Comparison of ENCODE assay signal across 18 cellular contexts in genomic region chr1:24764848-24765247, GRCh38. TPM values are rescaled to one million over a fixed set of nuclear protein-coding genes. Genes with fewer than 3 reads are reported as not detected.
DNase-seq lines count a peak whose midpoint lies in the region; ATAC-seq and TF ChIP-seq lines count a peak whose summit lies in the region.
"Had no signal": no experiment of that assay in that cellular context is flagged by ENCODE, and none has a peak within 500 bp of the region (broad histone marks: within the 10 kb centered on the region; RNA-seq: fewer than 3 reads in every experiment).

No MANE protein-coding gene starts in this region.

- TF ChIP-seq POLR2A in gastroesophageal sphincter (IDR thresholded peaks at IDR 0.05), result no peak

- H3K79me2 ChIP-seq in GM23248 (ENCODE audit: insufficient read depth) (peaks cover 100% of the 10 kb centered on the region), smooth muscle cell (ENCODE audit: low read depth) (peaks cover 100% of the 10 kb centered on the region)

- ATAC-seq in gastroesophageal sphincter (no peak), GM21447 (IDR thresholded peaks at IDR 0.05; ENCODE audit: unreplicated experiment) (no peak), HG03469 (IDR thresholded peaks at IDR 0.05; ENCODE audit: unreplicated experiment) (no peak)
- ATAC-seq: esophagus mucosa had no signal

- in situ Hi-C loops in GM23248 (cut with MboI), result no loop called here

- TF ChIP-seq CTCF in gastroesophageal sphincter (IDR thresholded peaks at IDR 0.05), result no peak
- no peak for TF ChIP-seq CTCF in smooth muscle cell (IDR thresholded peaks at IDR 0.05; ENCODE audit: borderline replicate concordance, insufficient read depth, poor library complexity, severe bottlenecking)

- DNase-seq in GM23248, result no peak
- peak; percentile 47 for DNase-seq in NCI-H2227 treated with DMSO at 0.1 percent for 48 hours (lab: John Stamatoyannopoulos, UW)
- DNase-seq in smooth muscle cell (lab: John Stamatoyannopoulos, UW; ENCODE audit: unreplicated experiment), result no peak
- no peak for DNase-seq in HuH-7.5 (ENCODE audit: low spot score)
- DNase-seq in effector CD8-positive, alpha-beta T cell (lab: John Stamatoyannopoulos, UW), result no peak
- DNase-seq: activated CD4-positive, alpha-beta T cell treated with anti-CD3 and anti-CD28 coated beads, Interleukin-2, amount 50 U/mL, for 4 hours; activated T-cell treated with anti-CD3 and anti-CD28 coated beads for 4 hours; AML-193; COR-L47; cortex of kidney; NCI-H187; NCI-H510A; retina had no signal

- H4K20me1 ChIP-seq in GM23248 (ENCODE audit: insufficient read depth) (peaks cover 41% of the 10 kb centered on the region), smooth muscle cell (ENCODE audit: low read depth) (peaks cover 64% of the 10 kb centered on the region)

- peaks cover 20% of the 10 kb centered on the region for H3K36me3 ChIP-seq in GM23248 (ENCODE audit: low read depth)
- H3K36me3 ChIP-seq in gastroesophageal sphincter, result no peaks in the 10 kb centered on the region
- no peaks in the 10 kb centered on the region for H3K36me3 ChIP-seq in smooth muscle cell (ENCODE audit: low read depth)
- H3K36me3 ChIP-seq: neural progenitor cell had no signal

- H3K9ac ChIP-seq in GM23248 (peak overlapping the region; percentile 16), smooth muscle cell (ENCODE audit: low read depth) (no peak overlapping the region)
- H3K9ac ChIP-seq: neural progenitor cell had no signal

- H3F3A ChIP-seq in GM23248 (ENCODE audit: insufficient read depth) (peaks cover 88% of the 10 kb centered on the region), smooth muscle cell (ENCODE audit: low read depth) (peaks cover 54% of the 10 kb centered on the region)

- no peaks in the 10 kb centered on the region for H3K27me3 ChIP-seq in GM23248 (replicated peaks; ENCODE audit: insufficient read depth)
- H3K27me3 ChIP-seq in gastroesophageal sphincter, result no peaks in the 10 kb centered on the region
- H3K27me3 ChIP-seq in smooth muscle cell (ENCODE audit: low read depth), result no peaks in the 10 kb centered on the region
- H3K27me3 ChIP-seq: neural progenitor cell had no signal

- WGBS in GM23248 (ENCODE audit: low coverage in 1 of 2, low lambda C conversion rate in 2 of 2, missing lambda C conversion rate in 2 of 2), 2 experiments, result 94 to 100% methylated on average over 1 of the region's 1 CpG
- 33 to 50% methylated on average over 1 of the region's 1 CpG for WGBS in gastroesophageal sphincter (ENCODE audit: low coverage in 1 of 2), 2 donors
- 27% methylated on average over 1 of the region's 1 CpG for WGBS in smooth muscle cell (ENCODE audit: low lambda C conversion rate)

- no peak overlapping the region for H3K4me3 ChIP-seq in GM23248
- H3K4me3 ChIP-seq in gastroesophageal sphincter, result no peak overlapping the region
- no peak overlapping the region for H3K4me3 ChIP-seq in smooth muscle cell
- H3K4me3 ChIP-seq: neural progenitor cell had no signal

- H3K27ac ChIP-seq in GM23248 (peak overlapping the region; percentile 61), gastroesophageal sphincter (peak overlapping the region; percentile 11 to 63 (median 14)), smooth muscle cell (ENCODE audit: low read depth) (peak overlapping the region; percentile 87)
- H3K27ac ChIP-seq: neural progenitor cell had no signal

- H3K9me3 ChIP-seq in GM23248 (ENCODE audit: low read depth) (no peaks in the 10 kb centered on the region), gastroesophageal sphincter (no peaks in the 10 kb centered on the region), smooth muscle cell (replicated peaks; ENCODE audit: low read depth) (no peaks in the 10 kb centered on the region)

- H3K4me2 ChIP-seq in GM23248 (ENCODE audit: unreplicated experiment) (peak overlapping the region; percentile 60), smooth muscle cell (peak overlapping the region; percentile 66)
- H3K4me2 ChIP-seq: neural progenitor cell had no signal

- TF ChIP-seq EP300 in gastroesophageal sphincter (IDR thresholded peaks at IDR 0.05), result no peak

- H3K4me1 ChIP-seq in GM23248 (ENCODE audit: insufficient read depth) (peaks cover 92% of the 10 kb centered on the region), gastroesophageal sphincter (peaks cover 9 to 96% (median 10%) of the 10 kb centered on the region in 3 donors), smooth muscle cell (ENCODE audit: low read depth) (peaks cover 26% of the 10 kb centered on the region)

- H2AFZ ChIP-seq in GM23248 (no peak overlapping the region), smooth muscle cell (ENCODE audit: low read depth) (no peak overlapping the region)
- H2AFZ ChIP-seq: neural progenitor cell had no signal

- no peaks in the 10 kb centered on the region for H3K9me2 ChIP-seq in GM23248 (ENCODE audit: insufficient read depth)

RNA-seq across cellular contexts. Expression of gene CLIC4, which starts 19.6 kb away (rescaled TPM):
- total RNA-seq in GM23248 (2014; rRNA removed; shearing (Covaris generic)), result 1,589 and 1,665 TPM in 2 replicates
- polyA plus RNA-seq in GM23248 (2016; fragmentation: Nextera tagmentation; extraction: Ambion mirVana) (1,380 and 1,381 TPM in 2 replicates), smooth muscle cell (149 and 151 TPM in 2 replicates)
- total RNA-seq in gastroesophageal sphincter (100 to 1,000 TPM; 553 to 721 (median 692) TPM), smooth muscle cell (389 and 417 TPM in 2 replicates)

Comparison
In these comparisons a context has a peak if more than half of its experiments do, and no peak if none do; other contexts are left out.
1. H3K27ac ChIP-seq: peak in every context shown above with its lines; median percentile 87 in smooth muscle cell; 61 in GM23248; 14 in gastroesophageal sphincter.